ENCODE assay signal across 8 cellular contexts in genomic region chr2:96800762-96801463, GRCh38. TPM values are rescaled to one million over a fixed set of nuclear protein-coding genes. Genes with fewer than 3 reads are reported as not detected.
A peak's percentile ranks its signal among the peaks of the same experiment; 100 is the strongest.
DNase-seq lines count a peak whose midpoint lies in the region; ATAC-seq lines count a peak whose summit lies in the region.

No MANE protein-coding gene starts in this region.

- no peak overlapping the region for H3K9ac ChIP-seq in mesenchymal stem cell (ENCODE audit: low read length)

- no peak overlapping the region for H2BK5ac ChIP-seq in mesenchymal stem cell (ENCODE audit: low read depth, low read length, poor library complexity, severe bottlenecking)

- POLR2A ChIA-PET in activated CD4-positive, alpha-beta memory T cell treated with anti-CD3 and anti-CD28 coated beads, Interleukin-2, amount 10 ng/mL, durations not matched to agents 7 days and 5 days (lab: Charles Lee): interaction anchor here (0.8 to 2.4 kb wide), 5 partner anchors 15 to 264 kb away, joined by 3 to 8 read pairs (median 3); partner anchors contain the start of genes ARID5A and CNNM3

- no peaks in the 10 kb centered on the region for H3K79me1 ChIP-seq in mesenchymal stem cell (replicated peaks; ENCODE audit: low read length, poor library complexity, severe bottlenecking)

- H3K36me3 Mint-ChIP-seq in activated CD4-positive, alpha-beta memory T cell treated with anti-CD3 and anti-CD28 coated beads, Interleukin-2, amount 10 ng/mL, durations not matched to agents 7 days and 5 days (ENCODE audit: low read depth): no peaks in the 10 kb centered on the region

- H3K27me3 Mint-ChIP-seq in activated CD4-positive, alpha-beta memory T cell treated with anti-CD3 and anti-CD28 coated beads, Interleukin-2, amount 10 ng/mL, durations not matched to agents 7 days and 5 days: no peaks in the 10 kb centered on the region

- H2BK12ac ChIP-seq in mesenchymal stem cell (ENCODE audit: low read length in 2 of 2): no peak overlapping the region

- CTCF ChIA-PET in activated CD4-positive, alpha-beta memory T cell treated with anti-CD3 and anti-CD28 coated beads, Interleukin-2, amount 10 ng/mL, durations not matched to agents 7 days and 5 days (lab: Charles Lee): interaction anchor here (0.8 to 2.3 kb wide), 9 partner anchors 9 to 60 kb away, joined by 3 to 14 read pairs (median 4); partner anchors contain the start of genes ANKRD39, CNNM3 and CNNM4

- no peak overlapping the region for H3K4me2 ChIP-seq in mesenchymal stem cell (ENCODE audit: low read length, poor library complexity, severe bottlenecking)

- ATAC-seq in HG02588 (IDR thresholded peaks at IDR 0.05; ENCODE audit: unreplicated experiment): peak; percentile 82

- no peak overlapping the region for H3K4me3 Mint-ChIP-seq in activated CD4-positive, alpha-beta memory T cell treated with anti-CD3 and anti-CD28 coated beads, Interleukin-2, amount 10 ng/mL, durations not matched to agents 7 days and 5 days

- peaks cover 10% of the 10 kb centered on the region for H3K36me3 ChIP-seq in ectodermal cell (ENCODE audit: control insufficient read depth, insufficient read depth, low read length)
- H3K36me3 ChIP-seq in mesenchymal stem cell (ENCODE audit: control insufficient read depth in 1 of 2, insufficient read depth in 2 of 2, low read depth in 1 of 2, low read length in 2 of 2): peaks cover 13 to 42% of the 10 kb centered on the region in 2 experiments

- no peaks in the 10 kb centered on the region for H3K9me3 Mint-ChIP-seq in activated CD4-positive, alpha-beta memory T cell treated with anti-CD3 and anti-CD28 coated beads, Interleukin-2, amount 10 ng/mL, durations not matched to agents 7 days and 5 days

- H3K4me3 ChIP-seq in ectodermal cell (ENCODE audit: insufficient read depth, low read depth, low read length) (no peak overlapping the region), mesenchymal stem cell (ENCODE audit: insufficient read depth in 1 of 2, low read depth in 1 of 2, low read length in 2 of 2) (no peak overlapping the region)

- no peak overlapping the region for H2BK15ac ChIP-seq in mesenchymal stem cell (ENCODE audit: low read depth, poor library complexity, severe bottlenecking)

- H3K4me1 ChIP-seq in ectodermal cell (ENCODE audit: control insufficient read depth, insufficient read depth, low read length) (no peaks in the 10 kb centered on the region), mesenchymal stem cell (ENCODE audit: control insufficient read depth, insufficient read depth, low read depth, low read length) (peaks cover 7% of the 10 kb centered on the region)

- H3K27ac Mint-ChIP-seq in activated CD4-positive, alpha-beta memory T cell treated with anti-CD3 and anti-CD28 coated beads, Interleukin-2, amount 10 ng/mL, durations not matched to agents 7 days and 5 days: no peak overlapping the region

- H3K9me3 ChIP-seq in ectodermal cell (ENCODE audit: control insufficient read depth, low read length) (no peaks in the 10 kb centered on the region), mesenchymal stem cell (ENCODE audit: control insufficient read depth, low read length) (no peaks in the 10 kb centered on the region)

- H2BK120ac ChIP-seq in mesenchymal stem cell (ENCODE audit: low read depth, low read length): no peak overlapping the region

- DNase-seq in NCI-H2107 treated with DMSO at 0.1 percent for 48 hours (lab: John Stamatoyannopoulos, UW; ENCODE audit: unreplicated experiment) (peak; percentile 18), NCI-H2107 (lab: John Stamatoyannopoulos, UW) (no peak), NCI-H2171 (lab: John Stamatoyannopoulos, UW) (peak; percentile 32), mesenchymal stem cell (peak; percentile 42)
- peak; percentile 74 for DNase-seq in activated CD4-positive, alpha-beta memory T cell treated with anti-CD3 and anti-CD28 coated beads, Interleukin-2, amount 10 ng/mL, durations not matched to agents 7 days and 5 days
- DNase-seq in stimulated activated CD8-positive, alpha-beta memory T cell treated with anti-CD3 and anti-CD28 coated beads, Interleukin-2, amount 100 ng/mL, for 48 hours (ENCODE audit: low read depth in 2 of 2): peak; percentile 64 to 68

- H3K14ac ChIP-seq in mesenchymal stem cell (ENCODE audit: low read length in 2 of 2): no peak overlapping the region

- H2AK5ac ChIP-seq in mesenchymal stem cell (ENCODE audit: low read length, severe bottlenecking): no peak overlapping the region

- H4K91ac ChIP-seq in mesenchymal stem cell (ENCODE audit: low read length): peak overlapping the region; percentile 43

- peak overlapping the region; percentile 45 for H4K8ac ChIP-seq in mesenchymal stem cell (ENCODE audit: low read length)

- WGBS in ectodermal cell, 2 experiments: 68 to 71% methylated on average over 17 of the region's 17 CpGs
- WGBS in mesenchymal stem cell: 71% methylated on average over 17 of the region's 17 CpGs

- no peak overlapping the region for H2AFZ ChIP-seq in mesenchymal stem cell (ENCODE audit: low read depth, low read length)

- H3K4me1 Mint-ChIP-seq in activated CD4-positive, alpha-beta memory T cell treated with anti-CD3 and anti-CD28 coated beads, Interleukin-2, amount 10 ng/mL, durations not matched to agents 7 days and 5 days: no peaks in the 10 kb centered on the region

- H3K27me3 ChIP-seq in ectodermal cell (ENCODE audit: control insufficient read depth, insufficient read depth, low read length, poor library complexity, severe bottlenecking): no peaks in the 10 kb centered on the region
- H3K27me3 ChIP-seq in mesenchymal stem cell (ENCODE audit: control insufficient read depth in 1 of 2, insufficient read depth in 1 of 2, low read length in 2 of 2): no peaks in the 10 kb centered on the region

- no peak overlapping the region for H3K23ac ChIP-seq in mesenchymal stem cell (ENCODE audit: low read length in 2 of 2)

- H3K4ac ChIP-seq in mesenchymal stem cell (ENCODE audit: low read depth in 1 of 2, low read length in 2 of 2): no peak overlapping the region

- no peak overlapping the region for H3K18ac ChIP-seq in mesenchymal stem cell (ENCODE audit: low read depth in 1 of 2, low read length in 2 of 2)

- H3K27ac ChIP-seq in ectodermal cell (ENCODE audit: insufficient read depth, low read depth, low read length, poor library complexity, severe bottlenecking): peak overlapping the region; percentile 69
- no peak overlapping the region for H3K27ac ChIP-seq in mesenchymal stem cell (ENCODE audit: low read length, poor library complexity, severe bottlenecking)

RNA-seq across cellular contexts. Expression of gene CNNM3, which starts 15.2 kb away (rescaled TPM):
- total RNA-seq in activated CD4-positive, alpha-beta memory T cell treated with anti-CD3 and anti-CD28 coated beads, Interleukin-2, amount 10 ng/mL, durations not matched to agents 7 days and 5 days: 10 to 100 TPM; 26.6 to 28.5 TPM
- polyA plus RNA-seq in ectodermal cell (2013, experiment 1 of 4): 27.0 TPM
- polyA plus RNA-seq in ectodermal cell (2013, experiment 2 of 4): 26.9 TPM
- polyA plus RNA-seq in ectodermal cell (2013, experiment 3 of 4): 19.5 TPM
- 20.1 TPM for polyA plus RNA-seq in ectodermal cell (2013, experiment 4 of 4)
- polyA plus RNA-seq in mesenchymal stem cell (2013, experiment 1 of 2): 3.8 TPM
- polyA plus RNA-seq in mesenchymal stem cell (2013, experiment 2 of 2): 3.8 TPM

RNA-seq across cellular contexts. Expression of gene CNNM4, which starts 40.2 kb away (rescaled TPM):
- total RNA-seq in activated CD4-positive, alpha-beta memory T cell treated with anti-CD3 and anti-CD28 coated beads, Interleukin-2, amount 10 ng/mL, durations not matched to agents 7 days and 5 days: 1 to 10 TPM; 8.6 to 9.4 TPM
- polyA plus RNA-seq in ectodermal cell (2013, experiment 1 of 4): 23.3 TPM
- polyA plus RNA-seq in ectodermal cell (2013, experiment 2 of 4): 25.5 TPM
- 19.2 TPM for polyA plus RNA-seq in ectodermal cell (2013, experiment 3 of 4)
- polyA plus RNA-seq in ectodermal cell (2013, experiment 4 of 4): 20.1 TPM
- 5.8 TPM for polyA plus RNA-seq in mesenchymal stem cell (2013, experiment 1 of 2)
- 6.0 TPM for polyA plus RNA-seq in mesenchymal stem cell (2013, experiment 2 of 2)

RNA-seq across cellular contexts. Expression of gene ANKRD23, which starts 42.9 kb away (rescaled TPM):
- total RNA-seq in activated CD4-positive, alpha-beta memory T cell treated with anti-CD3 and anti-CD28 coated beads, Interleukin-2, amount 10 ng/mL, durations not matched to agents 7 days and 5 days: 10 to 100 TPM; 15.5 to 16.9 TPM
- 5.2 TPM for polyA plus RNA-seq in ectodermal cell (2013, experiment 1 of 4)
- polyA plus RNA-seq in ectodermal cell (2013, experiment 2 of 4): 4.7 TPM
- 2.2 TPM for polyA plus RNA-seq in ectodermal cell (2013, experiment 3 of 4)
- polyA plus RNA-seq in ectodermal cell (2013, experiment 4 of 4): 3.6 TPM
- polyA plus RNA-seq in mesenchymal stem cell (2013, experiment 1 of 2): 0.81 TPM
- 0.89 TPM for polyA plus RNA-seq in mesenchymal stem cell (2013, experiment 2 of 2)

RNA-seq across cellular contexts. Expression of gene ANKRD39, which starts 56.9 kb away (rescaled TPM):
- 10 to 100 TPM; 44.1 to 47.7 TPM for total RNA-seq in activated CD4-positive, alpha-beta memory T cell treated with anti-CD3 and anti-CD28 coated beads, Interleukin-2, amount 10 ng/mL, durations not matched to agents 7 days and 5 days
- polyA plus RNA-seq in ectodermal cell (2013, experiment 1 of 4): 13.1 TPM
- 10.3 TPM for polyA plus RNA-seq in ectodermal cell (2013, experiment 2 of 4)
- 11.8 TPM for polyA plus RNA-seq in ectodermal cell (2013, experiment 3 of 4)
- 11.6 TPM for polyA plus RNA-seq in ectodermal cell (2013, experiment 4 of 4)
- 11.8 TPM for polyA plus RNA-seq in mesenchymal stem cell (2013, experiment 1 of 2)
- polyA plus RNA-seq in mesenchymal stem cell (2013, experiment 2 of 2): 10.8 TPM
